ENCODE assay signal across 8 cellular contexts in the genomic region with DNA sequence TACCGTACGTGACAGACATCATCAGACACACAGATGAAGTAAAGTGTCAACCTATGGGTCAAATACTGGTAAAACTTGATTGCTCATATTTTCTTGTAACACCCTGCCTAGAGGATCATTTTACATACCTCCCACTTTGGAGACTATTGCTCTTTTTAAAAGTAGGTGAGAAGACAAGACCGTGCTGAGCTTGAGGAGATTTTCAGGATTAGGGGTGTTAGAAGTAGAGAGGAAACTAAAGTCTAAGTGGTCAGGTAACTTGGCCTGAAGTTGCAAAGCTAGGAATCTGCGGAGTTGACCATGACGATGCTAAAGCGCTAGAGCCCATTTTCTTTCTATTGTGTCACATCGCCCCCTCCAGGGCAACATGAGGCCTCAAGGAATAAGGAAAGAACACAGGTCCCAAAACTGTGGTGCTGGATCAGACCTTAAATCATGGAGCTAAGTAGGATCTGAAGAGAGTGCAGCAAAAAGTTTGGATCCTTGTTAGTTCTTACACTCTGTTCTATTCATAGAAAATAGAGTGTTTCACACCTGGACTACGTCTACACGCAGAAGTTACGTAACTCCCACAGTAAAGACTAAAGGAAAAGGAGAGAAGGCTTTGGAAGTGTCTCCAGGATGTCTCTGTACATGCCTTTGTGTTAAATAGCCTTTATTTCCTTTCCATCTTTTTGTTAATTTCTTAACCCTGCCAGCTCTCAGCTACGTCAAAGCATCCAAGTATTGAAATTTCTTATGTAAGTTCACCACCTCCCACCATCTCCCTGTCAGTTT. TPM values are rescaled to one million over a fixed set of nuclear protein-coding genes. Genes with fewer than 3 reads are reported as not detected.
DNase-seq lines count a peak whose midpoint lies in the region; ATAC-seq and TF ChIP-seq lines count a peak whose summit lies in the region.

No MANE protein-coding gene starts in this region.

- no peaks in the 10 kb centered on the region for H3K9me2 ChIP-seq in Karpas-422 (replicated peaks; ENCODE audit: insufficient read depth, low read length)

- no peak overlapping the region for H3K27ac ChIP-seq in Karpas-422 (ENCODE audit: low read length)

- no peak overlapping the region for H2AFZ ChIP-seq in Karpas-422 (ENCODE audit: low read length)

- no peak overlapping the region for H3K4me3 ChIP-seq in Karpas-422 (ENCODE audit: low read length)

- peaks cover 9% of the 10 kb centered on the region for H3K4me1 ChIP-seq in Karpas-422 (ENCODE audit: low read length)

- peaks cover under 1% of the 10 kb centered on the region for H3K27me3 Mint-ChIP-seq in osteocyte (ENCODE audit: unreplicated experiment)

- peaks cover 8% of the 10 kb centered on the region for H3K4me1 Mint-ChIP-seq in osteocyte (ENCODE audit: unreplicated experiment)

- no peaks in the 10 kb centered on the region for H3K27me3 ChIP-seq in Karpas-422 (ENCODE audit: low read length)

- H3K27ac Mint-ChIP-seq in osteocyte (ENCODE audit: unreplicated experiment), result no peak overlapping the region

- H3K4me3 Mint-ChIP-seq in osteocyte (ENCODE audit: unreplicated experiment), result no peak overlapping the region

- no peaks in the 10 kb centered on the region for H3K79me2 ChIP-seq in Karpas-422 (ENCODE audit: low read length)

- H3K36me3 ChIP-seq in Karpas-422 (ENCODE audit: insufficient read depth, low read length), result no peaks in the 10 kb centered on the region

- no peaks in the 10 kb centered on the region for H3K9me3 ChIP-seq in Karpas-422 (ENCODE audit: low read length)

- no peaks in the 10 kb centered on the region for H3K36me3 Mint-ChIP-seq in osteocyte (ENCODE audit: unreplicated experiment)

- no peaks in the 10 kb centered on the region for H3K9me3 Mint-ChIP-seq in osteocyte (ENCODE audit: unreplicated experiment)

- DNase-seq in NCI-H82 (lab: John Stamatoyannopoulos, UW) (peak; percentile 70), NCI-H82 treated with DMSO at 0.1 percent for 48 hours (lab: John Stamatoyannopoulos, UW; ENCODE audit: unreplicated experiment) (no peak), Karpas-422 (peak; percentile 68), germinal center (ENCODE audit: low spot score) (peak; percentile 22), osteocyte (ENCODE audit: extremely low spot score, unreplicated experiment) (no peak), NCI-H1694 treated with DMSO at 0.1 percent for 48 hours (lab: John Stamatoyannopoulos, UW) (no peak)
- DNase-seq in activated CD4-positive, alpha-beta T cell treated with anti-CD3 and anti-CD28 coated beads for 48 hours, result peak; percentile 40

- H4K20me1 ChIP-seq in Karpas-422 (ENCODE audit: insufficient read depth, low read depth, low read length), result peaks cover 35% of the 10 kb centered on the region; the same call in 1 of the 2 replicates

- peak overlapping the region; percentile 21 for H3K4me2 ChIP-seq in Karpas-422 (ENCODE audit: low read depth, low read length, poor library complexity, severe bottlenecking)

- TF ChIP-seq CTCF in osteocyte (IDR thresholded peaks at IDR 0.05), result peak; percentile 82

- H3K9ac ChIP-seq in Karpas-422 (ENCODE audit: low read length), result no peak overlapping the region

- no peak for ATAC-seq in GM18870 (IDR thresholded peaks at IDR 0.05; ENCODE audit: unreplicated experiment)

RNA-seq across cellular contexts. Expression of a gene that starts 8.7 kb away (rescaled TPM):
- 6.9 and 9.1 TPM in 2 replicates for total RNA-seq in Karpas-422 (2014; rRNA removed; shearing (Covaris generic); ENCODE audit: low replicate concordance)
- total RNA-seq in osteocyte, result 19.6 and 20.9 TPM in 2 replicates

Comparison
In these comparisons a context has a peak if more than half of its experiments do, and no peak if none do; other contexts are left out.
1. DNase-seq: peak in NCI-H82 (single experiment), Karpas-422 (single experiment), activated CD4-positive, alpha-beta T cell treated with anti-CD3 and anti-CD28 coated beads for 48 hours (single experiment) and germinal center (single experiment); none in NCI-H82 treated with DMSO at 0.1 percent for 48 hours (single experiment), osteocyte (single experiment) and NCI-H1694 treated with DMSO at 0.1 percent for 48 hours (single experiment).